In the genomic region with DNA sequence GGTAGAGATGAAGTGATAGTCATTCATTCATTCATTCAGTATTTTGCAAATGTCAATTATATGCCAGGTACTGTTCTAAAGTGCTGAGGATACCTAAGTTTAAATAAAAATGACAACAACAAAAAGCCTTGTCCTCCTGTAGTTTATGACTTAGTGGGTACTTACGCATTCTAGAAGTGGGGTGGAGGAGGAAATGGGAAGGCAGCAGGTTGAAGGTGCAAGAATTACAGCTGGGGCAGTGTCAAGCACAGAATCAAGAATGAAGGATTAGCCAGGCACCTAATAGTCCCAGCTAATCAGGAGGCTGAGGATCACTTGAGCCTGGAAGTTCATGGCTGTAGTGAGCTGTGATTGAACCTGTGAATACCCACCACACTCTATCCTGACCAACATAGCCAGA, we compare ENCODE assay signal across 24 cellular contexts.
"Had no signal": no experiment of that assay in that cellular context is flagged by ENCODE, and none has a peak within 500 bp of the region (broad histone marks: within the 10 kb centered on the region; RNA-seq: fewer than 3 reads in every experiment).

No MANE protein-coding gene starts in this region.

- H3K9me3 ChIP-seq: colonic mucosa, esophagus muscularis mucosa, esophagus squamous epithelium, gastrocnemius medialis, gastroesophageal sphincter, heart left ventricle had no signal

- H3K27ac Mint-ChIP-seq: dendritic cell treated with granulocyte-macrophage colony-stimulating factor and Interleukin-4, amounts not matched to agents 40 ng/mL and 50 ng/mL, for 4 days; effector memory CD8-positive, alpha-beta T cell; endodermal cell had no signal

- DNase-seq: colonic mucosa; cortex of kidney; dermis blood vessel endothelial cell; dorsolateral prefrontal cortex; effector CD4-positive, alpha-beta T cell; effector CD8-positive, alpha-beta T cell; effector memory CD4-positive, alpha-beta T cell; effector memory CD8-positive, alpha-beta T cell; endodermal cell; erythroblast; esophagus squamous epithelium; foreskin fibroblast; foreskin keratinocyte; foreskin melanocyte; gastrocnemius medialis; glutamatergic neuron; head of caudate nucleus; heart left ventricle; heart right ventricle had no signal

- H3K4me3 Mint-ChIP-seq: dendritic cell treated with granulocyte-macrophage colony-stimulating factor and Interleukin-4, amounts not matched to agents 40 ng/mL and 50 ng/mL, for 4 days; effector memory CD8-positive, alpha-beta T cell; endodermal cell had no signal

- ATAC-seq: effector memory CD8-positive, alpha-beta T cell; esophagus mucosa; gastrocnemius medialis; gastroesophageal sphincter; heart left ventricle; heart right ventricle had no signal

- H3K9me3 Mint-ChIP-seq: effector memory CD8-positive, alpha-beta T cell; endodermal cell had no signal

- H3K4me1 ChIP-seq: colonic mucosa, esophagus muscularis mucosa, esophagus squamous epithelium, foreskin keratinocyte, gastrocnemius medialis, heart left ventricle had no signal

- H3K4me3 ChIP-seq: colonic mucosa, coronary artery, dorsolateral prefrontal cortex, esophagus muscularis mucosa, esophagus squamous epithelium, gastrocnemius medialis, gastroesophageal sphincter, heart left ventricle, heart right ventricle had no signal

- H3K36me3 ChIP-seq: colonic mucosa, esophagus muscularis mucosa, esophagus squamous epithelium, gastrocnemius medialis, gastroesophageal sphincter, heart left ventricle, heart right ventricle had no signal

- H3K27me3 Mint-ChIP-seq: dendritic cell treated with granulocyte-macrophage colony-stimulating factor and Interleukin-4, amounts not matched to agents 40 ng/mL and 50 ng/mL, for 4 days had no signal
